Comparison of ENCODE assay signal across 8 cellular contexts in the genomic region with DNA sequence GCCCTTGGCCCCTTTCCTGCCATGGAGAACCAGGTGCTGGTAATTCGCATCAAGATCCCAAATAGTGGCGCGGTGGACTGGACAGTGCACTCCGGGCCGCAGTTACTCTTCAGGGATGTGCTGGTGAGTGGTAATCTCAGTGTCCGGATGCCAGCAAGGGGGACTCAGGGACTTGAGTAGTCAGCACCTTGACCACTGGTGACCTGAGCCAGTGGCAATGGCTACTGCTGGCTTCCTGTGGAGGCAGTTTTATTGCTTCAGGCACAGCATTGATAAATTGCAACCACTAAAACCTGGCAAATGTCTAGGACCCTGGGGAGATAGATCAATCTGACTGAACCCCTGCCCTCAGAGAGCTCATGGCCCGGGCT. TPM values are rescaled to one million over a fixed set of nuclear protein-coding genes. Genes with fewer than 3 reads are reported as not detected.
DNase-seq lines count a peak whose midpoint lies in the region; ATAC-seq and TF ChIP-seq lines count a peak whose summit lies in the region.

No MANE protein-coding gene starts in this region.

- H2AFZ ChIP-seq in neural cell (ENCODE audit: low read depth, low read length) = peak overlapping the region; percentile 52

- 57% methylated on average over 1 of the region's 7 CpGs for WGBS in esophagus muscularis mucosa

- H3K9ac ChIP-seq in neural cell (ENCODE audit: low read length) = peak overlapping the region; percentile 89

- no peaks in the 10 kb centered on the region for H3F3A ChIP-seq in neural cell (ENCODE audit: insufficient read depth, low read length, poor library complexity, severe bottlenecking)

- TF ChIP-seq CTCF in RWPE2 (IDR thresholded peaks at IDR 0.05; ENCODE audit: poor library complexity, severe bottlenecking) (no peak), esophagus muscularis mucosa (IDR thresholded peaks at IDR 0.05) (no peak), neural cell (IDR thresholded peaks at IDR 0.05; ENCODE audit: poor library complexity, severe bottlenecking) (no peak)

- no peaks in the 10 kb centered on the region for H3K27me3 ChIP-seq in RWPE2 (ENCODE audit: insufficient read depth, poor library complexity, severe bottlenecking)
- H3K27me3 ChIP-seq in esophagus muscularis mucosa = no peaks in the 10 kb centered on the region
- H3K27me3 ChIP-seq in neural cell (ENCODE audit: insufficient read depth, low read depth, low read length) = no peaks in the 10 kb centered on the region

- H3K36me3 ChIP-seq in RWPE2 (ENCODE audit: low read depth) (peaks cover 14% of the 10 kb centered on the region), esophagus muscularis mucosa (peaks cover 0 to 7% (median 0%) of the 10 kb centered on the region in 4 donors), neural cell (ENCODE audit: insufficient read depth, low read length) (no peaks in the 10 kb centered on the region)

- no peaks in the 10 kb centered on the region for H4K20me1 ChIP-seq in neural cell (ENCODE audit: insufficient read depth)

- no peaks in the 10 kb centered on the region for H3K79me2 ChIP-seq in neural cell (replicated peaks; ENCODE audit: insufficient read depth, low read length)

- in situ Hi-C loops in G401 (cut with HindIII; ENCODE audit: low sequenced_read_pairs) = no loop called here

- H3K9me2 ChIP-seq in neural cell (ENCODE audit: insufficient read depth, low read length) = no peaks in the 10 kb centered on the region

- no peak for TF ChIP-seq RAD21 in neural cell (conservative IDR thresholded peaks at IDR 0.05)

- H3K27ac ChIP-seq in RWPE2 (ENCODE audit: poor library complexity, severe bottlenecking) (peak overlapping the region; percentile 52), esophagus muscularis mucosa (replicated peaks in 1 of 4) (peak overlapping the region; percentile 86 to 90 (median 87)), neural cell (ENCODE audit: low read length) (peak overlapping the region; percentile 47)

- H3K4me3 ChIP-seq in RWPE2 (ENCODE audit: severe bottlenecking) (peak overlapping the region; percentile 99), esophagus muscularis mucosa (peak overlapping the region; percentile 73 to 97 (median 90)), neural cell (ENCODE audit: low read length) (peak overlapping the region; percentile 89)

- H3K4me1 ChIP-seq in RWPE2 (ENCODE audit: insufficient read depth, poor library complexity, severe bottlenecking) (peaks cover 24% of the 10 kb centered on the region), esophagus muscularis mucosa (peaks cover 16 to 48% (median 33%) of the 10 kb centered on the region in 4 donors)

- DNase-seq in G401 (ENCODE audit: low spot score) (peak; percentile 48), RWPE2 (ENCODE audit: low spot score) (no peak), esophagus muscularis mucosa (ENCODE audit: extremely low spot score) (no peak), NCI-H1105 (lab: John Stamatoyannopoulos, UW) (no peak), NOMO-1 (lab: John Stamatoyannopoulos, UW; ENCODE audit: unreplicated experiment in 2 of 2) (no peak), NCI-H1092 treated with DMSO at 0.1 percent for 48 hours (lab: John Stamatoyannopoulos, UW) (no peak)

- TF ChIP-seq EP300 in esophagus muscularis mucosa (IDR thresholded peaks at IDR 0.05) (no peak), neural cell (conservative IDR thresholded peaks at IDR 0.05; ENCODE audit: poor library complexity, severe bottlenecking) (no peak)

- ATAC-seq in RWPE2 (ENCODE audit: low read depth) = peak; percentile 13; the same call in 2 of the 3 replicates
- ATAC-seq in HG02938 (IDR thresholded peaks at IDR 0.05; ENCODE audit: unreplicated experiment) = no peak

- TF ChIP-seq POLR2A in esophagus muscularis mucosa (IDR thresholded peaks at IDR 0.05; ENCODE audit: low read depth) = no peak

- H3K4me2 ChIP-seq in neural cell (ENCODE audit: low read length) = peak overlapping the region; percentile 71

- intact Hi-C loops in esophagus muscularis mucosa (cut with DNase I) = loop anchor here (2.0 to 10.0 kb wide), 2 partner anchors 21 to 291 kb away; no protein-coding TSS in a partner anchor

- H3K9me3 ChIP-seq in RWPE2 (ENCODE audit: severe bottlenecking) (no peaks in the 10 kb centered on the region), esophagus muscularis mucosa (no peaks in the 10 kb centered on the region), neural cell (ENCODE audit: low read length) (no peaks in the 10 kb centered on the region)

TF ChIP-seq in neural cell, 6 proteins besides CTCF, POLR2A, EP300 and RAD21:
- no peak for TF ChIP-seq EZH2 (IDR thresholded peaks at IDR 0.05; ENCODE audit: borderline replicate concordance, insufficient read depth, low read length, poor library complexity, severe bottlenecking)
- no peak for TF ChIP-seq TAF1 (IDR thresholded peaks at IDR 0.05; ENCODE audit: low read depth)

RNA-seq across cellular contexts. Expression of a gene that starts 0.8 kb away (rescaled TPM):
- 32.1 and 46.6 TPM in 2 replicates for total RNA-seq in G401 (2014; rRNA removed; shearing (Covaris generic))
- total RNA-seq in esophagus muscularis mucosa = 10 to 100 TPM in 3 of 4 donors, 1 to 10 TPM in 1; 7.8 to 11.9 (median 10.6) TPM
- polyA plus RNA-seq in neural cell = 12.1 and 20.1 TPM in 2 replicates
- 24.6 and 29.2 TPM in 2 replicates for polyA minus RNA-seq in neural cell

RNA-seq across cellular contexts. Expression of a gene that starts 22.4 kb away (rescaled TPM):
- total RNA-seq in G401 (2014; rRNA removed; shearing (Covaris generic)) = 18.5 and 19.9 TPM in 2 replicates
- total RNA-seq in esophagus muscularis mucosa = 1 to 10 TPM; 3.8 to 8.1 (median 5.7) TPM
- polyA plus RNA-seq in neural cell = 20.6 and 31.3 TPM in 2 replicates
- polyA minus RNA-seq in neural cell = 55.3 and 64.0 TPM in 2 replicates
